25 cellular contexts compared by ENCODE assay signal in the genomic region with DNA sequence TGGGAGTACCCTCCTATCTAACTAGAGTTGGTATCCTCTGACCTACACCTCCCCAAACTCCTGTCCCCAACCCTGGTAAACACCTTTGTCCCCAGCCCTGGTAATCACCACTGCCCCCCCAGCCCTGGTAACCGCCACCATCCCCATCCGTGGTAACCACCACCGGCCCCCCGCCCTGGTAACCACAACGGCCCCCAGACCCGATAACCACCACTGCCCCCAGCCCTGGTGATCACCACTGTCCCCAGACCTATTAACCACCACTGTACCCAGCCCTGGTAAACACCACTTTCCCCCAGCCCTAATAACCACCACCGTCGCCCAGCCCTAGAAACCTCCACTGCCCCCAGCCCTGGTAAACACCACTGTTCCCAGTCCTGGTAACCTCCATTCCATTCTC.
DNase-seq lines count a peak whose midpoint lies in the region; ATAC-seq and TF ChIP-seq lines count a peak whose summit lies in the region.
"Had no signal": no experiment of that assay in that cellular context is flagged by ENCODE, and none has a peak within 500 bp of the region (broad histone marks: within the 10 kb centered on the region; RNA-seq: fewer than 3 reads in every experiment).

No MANE protein-coding gene starts in this region.

- intact Hi-C loops in activated CD4-positive, alpha-beta T cell treated with anti-CD3 and anti-CD28 coated beads for 36 hours (cut with DNase I, micrococcal nuclease): no loop called here

- no peak for ATAC-seq in activated CD4-positive, alpha-beta T cell treated with anti-CD3 and anti-CD28 coated beads for 36 hours
- ATAC-seq: A549; CD8-positive, alpha-beta T cell had no signal

- peak; percentile 77 for DNase-seq in chondrocyte (ENCODE audit: low spot score)
- DNase-seq in activated CD4-positive, alpha-beta T cell treated with anti-CD3 and anti-CD28 coated beads for 36 hours: no peak
- DNase-seq: 8988T; ACHN; AML-193; BE2C; C1 segment of cervical spinal cord; Caco-2; Calu3; CD4-positive, alpha-beta memory T cell; CD4-positive, alpha-beta T cell; CD4-positive, CD25-positive, alpha-beta regulatory T cell; CD8-positive, alpha-beta memory T cell; CD8-positive, alpha-beta T cell; COR-L47; DMS 273 treated with DMSO at 0.1 percent for 48 hours; DMS153; DMS53; DMS79; DMS79 treated with DMSO at 0.1 percent for 48 hours; DND-41; EL had no signal

- CTCF ChIA-PET in activated CD4-positive, alpha-beta T cell treated with anti-CD3 and anti-CD28 coated beads for 36 hours (lab: Charles Lee): no interaction called here

- H3K9me3 Mint-ChIP-seq in chondrocyte (ENCODE audit: low read depth): peaks cover 13% of the 10 kb centered on the region
- no peaks in the 10 kb centered on the region for H3K9me3 Mint-ChIP-seq in activated CD4-positive, alpha-beta T cell treated with anti-CD3 and anti-CD28 coated beads for 36 hours (ENCODE audit: low read depth)
- H3K9me3 Mint-ChIP-seq: CD4-positive, alpha-beta T cell had no signal

- POLR2A ChIA-PET in activated CD4-positive, alpha-beta T cell treated with anti-CD3 and anti-CD28 coated beads for 36 hours (lab: Charles Lee): no interaction called here

- H3K27ac Mint-ChIP-seq in chondrocyte (ENCODE audit: unreplicated experiment): no peak overlapping the region
- H3K27ac Mint-ChIP-seq in activated CD4-positive, alpha-beta T cell treated with anti-CD3 and anti-CD28 coated beads for 36 hours: no peak overlapping the region
- H3K27ac Mint-ChIP-seq: B cell; CD14-positive monocyte; CD4-positive, alpha-beta memory T cell; CD4-positive, alpha-beta T cell; CD4-positive, CD25-positive, alpha-beta regulatory T cell; CD8-positive, alpha-beta T cell had no signal

- H3K36me3 Mint-ChIP-seq in chondrocyte (ENCODE audit: low read depth): no peaks in the 10 kb centered on the region
- H3K36me3 Mint-ChIP-seq in activated CD4-positive, alpha-beta T cell treated with anti-CD3 and anti-CD28 coated beads for 36 hours (ENCODE audit: low read depth): no peaks in the 10 kb centered on the region
- H3K36me3 Mint-ChIP-seq: CD14-positive monocyte; CD4-positive, alpha-beta memory T cell; CD4-positive, CD25-positive, alpha-beta regulatory T cell; CD8-positive, alpha-beta memory T cell; CD8-positive, alpha-beta T cell had no signal

- H3K4me1 Mint-ChIP-seq in chondrocyte (ENCODE audit: low read depth): no peaks in the 10 kb centered on the region
- H3K4me1 Mint-ChIP-seq in activated CD4-positive, alpha-beta T cell treated with anti-CD3 and anti-CD28 coated beads for 36 hours: no peaks in the 10 kb centered on the region
- H3K4me1 Mint-ChIP-seq: B cell; CD14-positive monocyte; CD4-positive, alpha-beta memory T cell; CD4-positive, CD25-positive, alpha-beta regulatory T cell; CD8-positive, alpha-beta memory T cell had no signal

- no peak overlapping the region for H3K4me3 Mint-ChIP-seq in chondrocyte (ENCODE audit: unreplicated experiment)
- H3K4me3 Mint-ChIP-seq in activated CD4-positive, alpha-beta T cell treated with anti-CD3 and anti-CD28 coated beads for 36 hours: no peak overlapping the region
- H3K4me3 Mint-ChIP-seq: B cell; CD14-positive monocyte; CD4-positive, alpha-beta memory T cell; CD4-positive, alpha-beta T cell; CD4-positive, CD25-positive, alpha-beta regulatory T cell; CD8-positive, alpha-beta memory T cell; CD8-positive, alpha-beta T cell had no signal

- TF ChIP-seq CTCF in chondrocyte (IDR thresholded peaks at IDR 0.05): no peak

- H3K27me3 Mint-ChIP-seq in chondrocyte (ENCODE audit: low read depth): no peaks in the 10 kb centered on the region
- peaks cover under 1% of the 10 kb centered on the region for H3K27me3 Mint-ChIP-seq in activated CD4-positive, alpha-beta T cell treated with anti-CD3 and anti-CD28 coated beads for 36 hours
- H3K27me3 Mint-ChIP-seq: B cell; CD4-positive, alpha-beta memory T cell; CD4-positive, alpha-beta T cell; CD4-positive, CD25-positive, alpha-beta regulatory T cell; CD8-positive, alpha-beta memory T cell had no signal
